Comparison of ENCODE assay signal across 10 cellular contexts in genomic region chr1:190754769-190755168, GRCh38.
DNase-seq lines count a peak whose midpoint lies in the region; ATAC-seq and TF ChIP-seq lines count a peak whose summit lies in the region.
"Had no signal": no experiment of that assay in that cellular context is flagged by ENCODE, and none has a peak within 500 bp of the region (broad histone marks: within the 10 kb centered on the region; RNA-seq: fewer than 3 reads in every experiment).

No MANE protein-coding gene starts in this region.

- intact Hi-C loops in adrenal gland (cut with DNase I) = no loop called here

- H3K4me3 ChIP-seq in NB4 (ENCODE audit: low read depth, low read length) (no peak overlapping the region), SK-N-MC (peak overlapping the region; percentile 54), adrenal gland (no peak overlapping the region)

- H3K9ac ChIP-seq in SK-N-MC (ENCODE audit: insufficient read length) = no peak overlapping the region

- no peak for TF ChIP-seq CTCF in NB4 (IDR thresholded peaks at IDR 0.05; ENCODE audit: low read depth, low read length)
- TF ChIP-seq CTCF in adrenal gland (IDR thresholded peaks at IDR 0.05) = no peak

- 3 to 15% (median 9%) methylated on average over 1 of the region's 1 CpG for WGBS in adrenal gland, 4 donors

- DNase-seq in DMS153 (lab: John Stamatoyannopoulos, UW) (peak; percentile 8), NB4 (ENCODE audit: low read depth) (peak; percentile 12), SK-N-MC (ENCODE audit: low read depth, low spot score) (peak; percentile 93), glomerular visceral epithelial cell (ENCODE audit: extremely low spot score) (peak; percentile 22), adrenal gland (no peak), activated T-cell treated with anti-CD3 and anti-CD28 coated beads for 4 hours (no peak)
- DNase-seq in stimulated activated CD4-positive, alpha-beta T cell treated with anti-CD3 and anti-CD28 coated beads, Interleukin-15, amount 100 ng/mL, for 24 hours = no peak
- DNase-seq: activated gamma-delta T cell treated with Interleukin-2 at 50 U/mL for 16 hours, natural killer cell had no signal

- H3K4me1 ChIP-seq in adrenal gland (replicated peaks in 1 of 2) = no peaks in the 10 kb centered on the region

- no peak for ATAC-seq in HG03039 (IDR thresholded peaks at IDR 0.05; ENCODE audit: unreplicated experiment)
- ATAC-seq: natural killer cell had no signal

- H3K36me3 ChIP-seq in SK-N-MC (ENCODE audit: insufficient read depth, low read length) (no peaks in the 10 kb centered on the region), adrenal gland (replicated peaks in 1 of 2) (no peaks in the 10 kb centered on the region)

- H3K27ac ChIP-seq in SK-N-MC (peak overlapping the region; percentile 91), adrenal gland (no peak overlapping the region)

- H3K27me3 ChIP-seq in adrenal gland = no peaks in the 10 kb centered on the region

- H3K9me3 ChIP-seq in SK-N-MC (ENCODE audit: low read depth, low read length) (no peaks in the 10 kb centered on the region; the same call in 1 of the 2 replicates), adrenal gland (replicated peaks in 1 of 3) (no peaks in the 10 kb centered on the region)

- TF ChIP-seq POLR2A in NB4 (IDR thresholded peaks at IDR 0.05; ENCODE audit: extremely low read depth, insufficient read length) = no peak
- no peak for TF ChIP-seq POLR2A in adrenal gland (IDR thresholded peaks at IDR 0.05)

Comparison
In these comparisons a context has a peak if more than half of its experiments do, and no peak if none do; other contexts are left out.
1. DNase-seq: peak in DMS153 (single experiment), NB4 (single experiment), SK-N-MC (single experiment) and glomerular visceral epithelial cell (single experiment); none in adrenal gland (0 of 7), stimulated activated CD4-positive, alpha-beta T cell treated with anti-CD3 and anti-CD28 coated beads, Interleukin-15, amount 100 ng/mL, for 24 hours (single experiment) and activated T-cell treated with anti-CD3 and anti-CD28 coated beads for 4 hours (single experiment).